Comparison of ENCODE assay signal across 18 cellular contexts in the genomic region with DNA sequence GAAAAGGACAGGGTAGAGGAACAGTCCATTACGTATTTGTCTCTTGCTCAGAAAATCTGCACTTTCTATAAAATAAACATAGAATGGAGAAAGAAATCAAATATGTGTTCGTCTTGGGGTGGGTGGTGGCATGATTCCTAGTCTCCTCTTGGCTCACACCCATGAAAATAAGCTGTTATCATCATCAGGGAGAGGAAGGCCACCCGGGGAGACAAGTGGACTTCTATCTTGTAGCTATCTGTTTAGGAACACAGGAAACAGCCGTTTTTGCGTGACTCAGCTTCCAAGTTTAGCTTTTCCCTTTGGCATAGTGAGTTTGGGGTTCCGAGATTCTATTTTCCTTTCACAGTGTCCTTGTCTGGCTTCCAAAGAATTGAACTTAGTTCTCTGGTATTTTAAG.
DNase-seq lines count a peak whose midpoint lies in the region; ATAC-seq and TF ChIP-seq lines count a peak whose summit lies in the region.
"Had no signal": no experiment of that assay in that cellular context is flagged by ENCODE, and none has a peak within 500 bp of the region (broad histone marks: within the 10 kb centered on the region; RNA-seq: fewer than 3 reads in every experiment).

No MANE protein-coding gene starts in this region.

- H3K36me3 ChIP-seq in heart right ventricle, result no peaks in the 10 kb centered on the region

- WGBS in heart right ventricle, 2 donors, result 20 to 27% methylated on average over 6 of the region's 6 CpGs
- WGBS in right cardiac atrium, result 16% methylated on average over 6 of the region's 6 CpGs

- intact Hi-C loops in heart right ventricle (cut with DNase I), result loop anchor here in 1 of 10 donors (10.0 kb wide), 1 partner anchor 624 kb away; a partner anchor contains a TSS
- intact Hi-C loops in right cardiac atrium (cut with DNase I), result no loop called here

- H3K9me3 ChIP-seq in heart right ventricle (peaks cover 0 to 21% (median 2%) of the 10 kb centered on the region in 11 donors), right cardiac atrium (ENCODE audit: control insufficient read depth, low read length) (no peaks in the 10 kb centered on the region)

- DNase-seq in heart right ventricle (no peak), right cardiac atrium (no peak), RPMI7951 (ENCODE audit: low read depth) (peak; percentile 57), lung microvascular endothelial cell (ENCODE audit: low read depth in 2 of 2) (peak; percentile 16 to 37), HuH-7.5 (ENCODE audit: low spot score) (no peak), OCI-M1 (lab: John Stamatoyannopoulos, UW) (no peak), NCI-H1436 treated with DMSO at 0.1 percent for 48 hours (lab: John Stamatoyannopoulos, UW) (no peak)
- DNase-seq: DMS53, KG1, NCI-H1092 treated with DMSO at 0.1 percent for 48 hours, NCI-H146, NCI-H2029, NCI-H226, NCI-H510A treated with DMSO at 0.1 percent for 48 hours, NCI-H774, SIG-M5 had no signal

- TF ChIP-seq CTCF in heart right ventricle (IDR thresholded peaks at IDR 0.05), result no peak

- no peak overlapping the region for H3K27ac ChIP-seq in heart right ventricle
- no peak overlapping the region for H3K27ac ChIP-seq in right cardiac atrium (ENCODE audit: low read length)

- H3K4me3 ChIP-seq in heart right ventricle (no peak overlapping the region), right cardiac atrium (ENCODE audit: low read length) (no peak overlapping the region)

- ATAC-seq in heart right ventricle, result peak in 5 of 8 donors; percentile 32 to 54 (median 40)
- ATAC-seq in right cardiac atrium, result no peak
- ATAC-seq: HCT116, SK-N-SH treated with all-trans-retinoic acid at 6 μM for 48 hours had no signal

- H3K27me3 ChIP-seq in heart right ventricle (peaks cover 0 to 7% (median 0%) of the 10 kb centered on the region in 7 donors), right cardiac atrium (ENCODE audit: control insufficient read depth, insufficient read depth) (no peaks in the 10 kb centered on the region)

- H3K4me1 ChIP-seq in heart right ventricle (peaks cover 0 to 50% (median 21%) of the 10 kb centered on the region in 9 donors), right cardiac atrium (ENCODE audit: control insufficient read depth, insufficient read depth, low read length) (peaks cover 2% of the 10 kb centered on the region)

Comparison
In these comparisons a context has a peak if more than half of its experiments do, and no peak if none do; other contexts are left out.
1. ATAC-seq: peak in heart right ventricle (5 of 8); none in right cardiac atrium (0 of 2).
2. DNase-seq: peak in RPMI7951 (single experiment) and lung microvascular endothelial cell (2 of 2); none in heart right ventricle (0 of 2), right cardiac atrium (0 of 3), HuH-7.5 (single experiment), OCI-M1 (single experiment) and NCI-H1436 treated with DMSO at 0.1 percent for 48 hours (single experiment).